Comparison of ENCODE assay signal across 8 cellular contexts in the genomic region with DNA sequence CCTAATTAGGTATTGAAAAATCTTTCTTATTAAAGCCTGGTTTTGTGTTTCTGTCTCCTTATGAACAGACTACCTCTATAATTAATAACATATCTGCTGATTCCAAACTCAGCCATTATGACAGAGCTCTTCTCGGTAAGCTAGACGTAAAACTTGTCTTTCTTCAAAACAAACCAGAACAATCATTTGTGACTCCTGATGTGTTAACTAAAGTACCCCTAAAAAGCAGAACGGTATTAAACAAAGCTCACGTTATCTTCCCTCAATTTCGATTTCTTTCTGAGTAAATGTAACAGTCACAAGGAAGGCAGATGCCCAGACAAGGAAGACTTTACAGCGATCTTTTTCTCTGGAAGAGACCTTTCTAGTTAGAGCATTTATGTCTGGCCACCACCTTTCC. TPM values are rescaled to one million over a fixed set of nuclear protein-coding genes. Genes with fewer than 3 reads are reported as not detected.
DNase-seq lines count a peak whose midpoint lies in the region; ATAC-seq and TF ChIP-seq lines count a peak whose summit lies in the region.

No MANE protein-coding gene starts in this region.

- H3K9me3 ChIP-seq in ectodermal cell (ENCODE audit: control insufficient read depth, low read length) (no peaks in the 10 kb centered on the region), thyroid gland (no peaks in the 10 kb centered on the region)

- no peaks in the 10 kb centered on the region for H3K27me3 ChIP-seq in BJ (ENCODE audit: control insufficient read depth, insufficient read depth, low read length)
- H3K27me3 ChIP-seq in ectodermal cell (ENCODE audit: control insufficient read depth, insufficient read depth, low read length, poor library complexity, severe bottlenecking), result peaks cover 9% of the 10 kb centered on the region
- no peaks in the 10 kb centered on the region for H3K27me3 ChIP-seq in thyroid gland

- POLR2A ChIA-PET in BJ (lab: Charles Lee), result no interaction called here

- H3K4me1 Mint-ChIP-seq in naive B cell, result peaks cover 4 to 17% (median 9%) of the 10 kb centered on the region in 3 donors

- no peak overlapping the region for H3K27ac Mint-ChIP-seq in naive B cell

- no peak overlapping the region for H3K27ac ChIP-seq in ectodermal cell (ENCODE audit: insufficient read depth, low read depth, low read length, poor library complexity, severe bottlenecking)
- peak overlapping the region in 1 of 3 donors; percentile 21 for H3K27ac ChIP-seq in thyroid gland

- peaks cover 0 to 4% (median 0%) of the 10 kb centered on the region in 7 donors for H3K9me3 Mint-ChIP-seq in naive B cell

- H3K4me1 ChIP-seq in ectodermal cell (ENCODE audit: control insufficient read depth, insufficient read depth, low read length) (peaks cover 9% of the 10 kb centered on the region), thyroid gland (peaks cover 15 to 24% of the 10 kb centered on the region in 2 donors)

- DNase-seq in BJ (ENCODE audit: low read depth), result no peak
- no peak for DNase-seq in naive B cell
- no peak for DNase-seq in thyroid gland
- DNase-seq in occipital lobe (lab: John Stamatoyannopoulos, UW), result no peak

- peak overlapping the region in 5 of 8 donors; percentile 13 to 93 (median 65) for H3K4me3 Mint-ChIP-seq in naive B cell

- TF ChIP-seq POLR2A in thyroid gland (IDR thresholded peaks at IDR 0.05), result no peak

- peak; percentile 8 for ATAC-seq in HG03196 (IDR thresholded peaks at IDR 0.05; ENCODE audit: unreplicated experiment)
- no peak for ATAC-seq in naive B cell (ENCODE audit: low read depth in 2 of 2)
- no peak for ATAC-seq in GM21381 (IDR thresholded peaks at IDR 0.05; ENCODE audit: unreplicated experiment)
- ATAC-seq in activated CD4-positive, CD25-positive, alpha-beta regulatory T cell treated with anti-CD3 and anti-CD28 coated beads, Interleukin-2, amount 50 U/mL, for 24 hours, result no peak

- intact Hi-C loops in thyroid gland (cut with DNase I), result loop anchor here (5.0 kb wide), 1 partner anchor 182 kb away; no protein-coding TSS in a partner anchor

- CTCF ChIA-PET in BJ (lab: Yijun Ruan, JAX), result interaction anchor here (0.6 to 2.4 kb wide), 35 partner anchors 8 to 789 kb away, joined by 3 to 20 read pairs (median 3); no protein-coding TSS in a partner anchor

- no peaks in the 10 kb centered on the region for H3K36me3 ChIP-seq in BJ (ENCODE audit: control insufficient read depth, insufficient read depth, low read length)
- no peaks in the 10 kb centered on the region for H3K36me3 ChIP-seq in ectodermal cell (ENCODE audit: control insufficient read depth, insufficient read depth, low read length)
- no peaks in the 10 kb centered on the region for H3K36me3 ChIP-seq in thyroid gland

- TF ChIP-seq CTCF in BJ (IDR thresholded peaks at IDR 0.05; ENCODE audit: insufficient read depth, low read depth, low read length) (no peak), thyroid gland (IDR thresholded peaks at IDR 0.05) (no peak)

- H3K4me3 ChIP-seq in BJ (ENCODE audit: low read depth, low read length) (peak overlapping the region; percentile 90), ectodermal cell (ENCODE audit: insufficient read depth, low read depth, low read length) (peak overlapping the region; percentile 59), thyroid gland (replicated peaks in 1 of 3) (peak overlapping the region in 1 of 3 donors; percentile 62)

- WGBS in ectodermal cell, 2 experiments, result 41 to 43% methylated on average over 6 of the region's 6 CpGs
- 27 to 31% methylated on average over 6 of the region's 6 CpGs for WGBS in thyroid gland, 2 donors

- peaks cover 21 to 43% (median 24%) of the 10 kb centered on the region in 3 donors for H3K27me3 Mint-ChIP-seq in naive B cell

- no peaks in the 10 kb centered on the region for H3K36me3 Mint-ChIP-seq in naive B cell

RNA-seq across cellular contexts. Expression of a gene that starts 1.8 kb away (rescaled TPM):
- polyA plus RNA-seq in BJ (2011; rRNA removed), result 56.4 and 98.4 TPM in 2 replicates
- 305 and 344 TPM in 2 replicates for polyA minus RNA-seq in BJ (2011; rRNA and poly(A)+ RNA removed)
- 13.6 TPM for polyA plus RNA-seq in ectodermal cell (2013, experiment 1 of 4)
- 10.0 TPM for polyA plus RNA-seq in ectodermal cell (2013, experiment 2 of 4)
- 9.2 TPM for polyA plus RNA-seq in ectodermal cell (2013, experiment 3 of 4)
- polyA plus RNA-seq in ectodermal cell (2013, experiment 4 of 4), result 10.7 TPM
- polyA plus RNA-seq in naive B cell (ENCODE audit: low read depth in 6 of 6), result not detected
- total RNA-seq in thyroid gland, result 1 to 10 TPM; 1.8 to 8.4 (median 3.8) TPM
- 11.2 TPM for total RNA-seq in occipital lobe
